ENCODE assay signal across 9 cellular contexts in genomic region chr6:148780918-148781436, GRCh38. TPM values are rescaled to one million over a fixed set of nuclear protein-coding genes. Genes with fewer than 3 reads are reported as not detected.
DNase-seq lines count a peak whose midpoint lies in the region; ATAC-seq and TF ChIP-seq lines count a peak whose summit lies in the region.
"Had no signal": no experiment of that assay in that cellular context is flagged by ENCODE, and none has a peak within 500 bp of the region (broad histone marks: within the 10 kb centered on the region; RNA-seq: fewer than 3 reads in every experiment).

No MANE protein-coding gene starts in this region.

- 82% methylated on average over 7 of the region's 7 CpGs for WGBS in suprapubic skin

- ATAC-seq in GM18861 (IDR thresholded peaks at IDR 0.05; ENCODE audit: unreplicated experiment) = peak; percentile 95
- ATAC-seq in GM21423 (IDR thresholded peaks at IDR 0.05; ENCODE audit: unreplicated experiment) = peak; percentile 93
- peak; percentile 96 for ATAC-seq in HG03135 (IDR thresholded peaks at IDR 0.05; ENCODE audit: unreplicated experiment)
- peak; percentile 14 for ATAC-seq in left lung

- H3K27me3 ChIP-seq in left lung = no peaks in the 10 kb centered on the region
- no peaks in the 10 kb centered on the region for H3K27me3 ChIP-seq in suprapubic skin

- H3K4me3 Mint-ChIP-seq in endothelial cell (ENCODE audit: unreplicated experiment) = no peak overlapping the region

- intact Hi-C loops in left lung (cut with DNase I) = no loop called here

- H3K36me3 Mint-ChIP-seq in endothelial cell (ENCODE audit: low read depth, unreplicated experiment) = peaks cover 4% of the 10 kb centered on the region

- H3K4me3 ChIP-seq in left lung = no peak overlapping the region
- H3K4me3 ChIP-seq in suprapubic skin = no peak overlapping the region
- H3K4me3 ChIP-seq: coronary artery had no signal

- TF ChIP-seq EP300 in suprapubic skin (IDR thresholded peaks at IDR 0.05) = no peak

- H3K36me3 ChIP-seq in left lung = no peaks in the 10 kb centered on the region
- no peaks in the 10 kb centered on the region for H3K36me3 ChIP-seq in suprapubic skin

- H3K27me3 Mint-ChIP-seq in endothelial cell (ENCODE audit: unreplicated experiment) = no peaks in the 10 kb centered on the region

- DNase-seq in left lung (no peak), DMS153 (lab: John Stamatoyannopoulos, UW) (no peak), HUDEP-2 (lab: John Stamatoyannopoulos, UW; ENCODE audit: unreplicated experiment in 76 of 76) (no peak), endothelial cell (ENCODE audit: low spot score) (no peak), suprapubic skin (ENCODE audit: low spot score in 2 of 2) (no peak)

- H3K27ac Mint-ChIP-seq in endothelial cell (ENCODE audit: unreplicated experiment) = no peak overlapping the region

- H3K27ac ChIP-seq in left lung = no peak overlapping the region
- no peak overlapping the region for H3K27ac ChIP-seq in suprapubic skin
- H3K27ac ChIP-seq: coronary artery had no signal

- no peak for TF ChIP-seq POLR2A in suprapubic skin (IDR thresholded peaks at IDR 0.05)

- no peaks in the 10 kb centered on the region for H3K9me3 Mint-ChIP-seq in endothelial cell (ENCODE audit: unreplicated experiment)

- H3K9me3 ChIP-seq in left lung (no peaks in the 10 kb centered on the region), suprapubic skin (no peaks in the 10 kb centered on the region)

- no peak for TF ChIP-seq CTCF in left lung (IDR thresholded peaks at IDR 0.05)
- TF ChIP-seq CTCF in endothelial cell (IDR thresholded peaks at IDR 0.05; ENCODE audit: unreplicated experiment) = no peak
- no peak for TF ChIP-seq CTCF in suprapubic skin (IDR thresholded peaks at IDR 0.05)

- peaks cover 5 to 25% of the 10 kb centered on the region in 2 donors for H3K4me1 ChIP-seq in left lung
- H3K4me1 ChIP-seq in suprapubic skin = peaks cover 16% of the 10 kb centered on the region

- H3K4me1 Mint-ChIP-seq in endothelial cell (ENCODE audit: unreplicated experiment) = peaks cover 6% of the 10 kb centered on the region

RNA-seq across cellular contexts. Expression of gene UST, which starts 34.1 kb away (rescaled TPM):
- 10 to 100 TPM; 10.4 to 17.0 TPM for total RNA-seq in left lung
- total RNA-seq in endothelial cell (ENCODE audit: unreplicated experiment) = 23.2 TPM
- 10 to 100 TPM; 16.7 to 19.5 (median 18.1) TPM for total RNA-seq in suprapubic skin

Comparison
In these comparisons a context has a peak if more than half of its experiments do, and no peak if none do; other contexts are left out.
1. ATAC-seq: peak in every context shown above with its lines; median percentile 96 in HG03135; 95 in GM18861; 93 in GM21423; 14 in left lung.